8 cellular contexts compared by ENCODE assay signal in the genomic region with DNA sequence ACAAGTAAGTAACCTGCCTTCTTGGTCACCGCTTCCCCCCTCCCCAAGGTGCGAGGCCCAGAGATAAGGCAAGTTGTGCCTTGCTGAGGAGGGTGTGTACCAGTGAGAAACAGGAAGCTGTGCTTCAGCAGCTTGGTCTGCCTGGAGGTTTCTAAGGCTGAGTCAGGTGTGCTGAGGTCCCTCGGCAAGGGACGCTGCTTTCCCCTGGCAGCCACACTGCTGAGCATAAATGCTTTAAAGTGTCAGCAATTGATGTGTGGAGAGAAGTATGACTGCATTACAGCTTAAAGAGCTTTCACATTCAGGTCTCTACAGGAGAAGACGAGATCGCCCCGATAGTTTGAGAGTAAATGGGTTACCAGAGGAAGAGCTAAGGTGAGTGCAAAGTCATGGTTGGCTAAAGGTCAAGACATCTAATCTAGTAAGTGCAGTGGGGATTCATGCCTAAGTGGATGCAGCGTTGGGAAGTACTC.
DNase-seq lines count a peak whose midpoint lies in the region; ATAC-seq and FAIRE-seq lines count a peak whose summit lies in the region.

No MANE protein-coding gene starts in this region.

- H3K36me3 Mint-ChIP-seq in naive thymus-derived CD4-positive, alpha-beta T cell: peaks cover 0 to 8% (median 0%) of the 10 kb centered on the region in 5 donors

- DNase-seq in NCI-H1105 treated with DMSO at 0.1 percent for 48 hours (lab: John Stamatoyannopoulos, UW) (peak; percentile 61), dermis blood vessel endothelial cell (peak; percentile 68), HTR-8/SVneo (ENCODE audit: insufficient read length, low spot score) (no peak)
- DNase-seq in naive thymus-derived CD4-positive, alpha-beta T cell: peak; percentile 32 to 80 (median 75)

- H3K4me1 ChIP-seq in naive thymus-derived CD4-positive, alpha-beta T cell (ENCODE audit: control insufficient read depth in 2 of 2, insufficient read depth in 2 of 2, low read length in 2 of 2): peaks cover 36 to 64% of the 10 kb centered on the region in 2 donors
- H3K4me1 ChIP-seq in thymus (ENCODE audit: control insufficient read depth, insufficient read depth, low read length): peaks cover 6% of the 10 kb centered on the region

- CTCF ChIA-PET in naive thymus-derived CD4-positive, alpha-beta T cell (lab: Charles Lee): interaction anchor here (0.6 to 2.7 kb wide), 6 partner anchors 10 to 21 kb away, joined by 3 to 15 read pairs (median 6); no protein-coding TSS in a partner anchor

- H3K4me1 Mint-ChIP-seq in naive thymus-derived CD4-positive, alpha-beta T cell: peaks cover 44 to 93% (median 84%) of the 10 kb centered on the region in 7 donors

- H3K9me3 ChIP-seq in naive thymus-derived CD4-positive, alpha-beta T cell (ENCODE audit: control insufficient read depth in 2 of 3, low read length in 3 of 3): no peaks in the 10 kb centered on the region
- H3K9me3 ChIP-seq in thymus (ENCODE audit: control insufficient read depth): no peaks in the 10 kb centered on the region

- no peaks in the 10 kb centered on the region for H3K27me3 Mint-ChIP-seq in naive thymus-derived CD4-positive, alpha-beta T cell

- H3K27me3 ChIP-seq in naive thymus-derived CD4-positive, alpha-beta T cell (ENCODE audit: control insufficient read depth in 2 of 2, insufficient read depth in 2 of 2, low read length in 2 of 2): no peaks in the 10 kb centered on the region
- H3K27me3 ChIP-seq in thymus (ENCODE audit: control insufficient read depth, insufficient read depth): no peaks in the 10 kb centered on the region

- H3K36me3 ChIP-seq in naive thymus-derived CD4-positive, alpha-beta T cell (ENCODE audit: control insufficient read depth in 2 of 3, insufficient read depth in 3 of 3, low read length in 3 of 3): no peaks in the 10 kb centered on the region
- no peaks in the 10 kb centered on the region for H3K36me3 ChIP-seq in thymus (ENCODE audit: control insufficient read depth, insufficient read depth)

- peak overlapping the region; percentile 91 to 97 (median 94) for H3K27ac Mint-ChIP-seq in naive thymus-derived CD4-positive, alpha-beta T cell

- H3K27ac ChIP-seq in naive thymus-derived CD4-positive, alpha-beta T cell (ENCODE audit: low read depth, low read length): peak overlapping the region; percentile 74
- peak overlapping the region; percentile 85 for H3K27ac ChIP-seq in thymus (ENCODE audit: low read depth)

- 4% methylated on average over 8 of the region's 8 CpGs for WGBS in thymus

- POLR2A ChIA-PET in naive thymus-derived CD4-positive, alpha-beta T cell (lab: Charles Lee): interaction anchor here (0.7 to 1.9 kb wide), 7 partner anchors 8 to 157 kb away, joined by 3 to 13 read pairs (median 6); partner anchors contain the start of gene LIMS1

- no peaks in the 10 kb centered on the region for H3K9me3 Mint-ChIP-seq in naive thymus-derived CD4-positive, alpha-beta T cell

- H3K4me3 ChIP-seq in naive thymus-derived CD4-positive, alpha-beta T cell (ENCODE audit: low read length): peak overlapping the region; percentile 59
- H3K4me3 ChIP-seq in thymus (ENCODE audit: low read length): peak overlapping the region; percentile 35

- no peak for FAIRE-seq in HTR-8/SVneo (lab: Jason Lieb, UNC)

- ATAC-seq in GM18499 (IDR thresholded peaks at IDR 0.05; ENCODE audit: insufficient read depth, unreplicated experiment) (peak; percentile 99), HG02588 (IDR thresholded peaks at IDR 0.05; ENCODE audit: unreplicated experiment) (peak; percentile 99)
- peak; percentile 99 for ATAC-seq in activated CD4-positive, CD25-positive, alpha-beta regulatory T cell treated with anti-CD3 and anti-CD28 coated beads, Interleukin-2, amount 50 U/mL, for 24 hours
- ATAC-seq in naive thymus-derived CD4-positive, alpha-beta T cell: peak; percentile 97

- H3K4me3 Mint-ChIP-seq in naive thymus-derived CD4-positive, alpha-beta T cell: peak overlapping the region; percentile 87 to 96 (median 91)

- intact Hi-C loops in naive thymus-derived CD4-positive, alpha-beta T cell (cut with micrococcal nuclease): loop anchor here (1.0 to 5.0 kb wide), 9 partner anchors 8 to 411 kb away; partner anchors contain the start of genes CCDC138 (in 2 of the 2), GCC2 (in 1 of the 2) and RANBP2 (in 1 of the 2)
